8 cellular contexts compared by ENCODE assay signal in genomic region chr4:80266902-80267380, GRCh38. TPM values are rescaled to one million over a fixed set of nuclear protein-coding genes. Genes with fewer than 3 reads are reported as not detected.
DNase-seq lines count a peak whose midpoint lies in the region; ATAC-seq and TF ChIP-seq lines count a peak whose summit lies in the region.

No MANE protein-coding gene starts in this region.

- peak; percentile 38 to 41 for ATAC-seq in activated T-cell treated with anti-CD3 and anti-CD28 coated beads, Interleukin-2, amount 50 U/mL, for 4 hours
- ATAC-seq in HG03095 (IDR thresholded peaks at IDR 0.05; ENCODE audit: unreplicated experiment), result no peak

- H3K27me3 Mint-ChIP-seq in activated T-cell treated with anti-CD3 and anti-CD28 coated beads, Interleukin-2, amount 50 U/mL, for 4 hours (ENCODE audit: low read depth), result peaks cover 89% of the 10 kb centered on the region
- H3K27me3 Mint-ChIP-seq in endothelial cell (ENCODE audit: unreplicated experiment) (peaks cover 43% of the 10 kb centered on the region), nephron progenitor cell (ENCODE audit: low read depth, poor library complexity) (peaks cover 100% of the 10 kb centered on the region)

- H3K27ac Mint-ChIP-seq in endothelial cell (ENCODE audit: unreplicated experiment), result no peak overlapping the region
- H3K27ac Mint-ChIP-seq in nephron progenitor cell, result no peak overlapping the region

- TF ChIP-seq CTCF in endothelial cell (IDR thresholded peaks at IDR 0.05; ENCODE audit: unreplicated experiment), result no peak
- TF ChIP-seq CTCF in nephron progenitor cell (IDR thresholded peaks at IDR 0.05), result no peak

- H3K4me1 Mint-ChIP-seq in activated T-cell treated with anti-CD3 and anti-CD28 coated beads, Interleukin-2, amount 50 U/mL, for 4 hours (ENCODE audit: low read depth), result peaks cover 25% of the 10 kb centered on the region
- peaks cover 36% of the 10 kb centered on the region for H3K4me1 Mint-ChIP-seq in endothelial cell (ENCODE audit: unreplicated experiment)
- H3K4me1 Mint-ChIP-seq in nephron progenitor cell, result peaks cover 46% of the 10 kb centered on the region

- peak overlapping the region; percentile 58 for H3K4me3 Mint-ChIP-seq in activated T-cell treated with anti-CD3 and anti-CD28 coated beads, Interleukin-2, amount 50 U/mL, for 4 hours
- H3K4me3 Mint-ChIP-seq in endothelial cell (ENCODE audit: unreplicated experiment) (peak overlapping the region; percentile 90), nephron progenitor cell (peak overlapping the region; percentile 88)

- H3K9me3 Mint-ChIP-seq in activated T-cell treated with anti-CD3 and anti-CD28 coated beads, Interleukin-2, amount 50 U/mL, for 4 hours, result no peaks in the 10 kb centered on the region
- H3K9me3 Mint-ChIP-seq in endothelial cell (ENCODE audit: unreplicated experiment) (no peaks in the 10 kb centered on the region), nephron progenitor cell (no peaks in the 10 kb centered on the region)

- no peaks in the 10 kb centered on the region for H3K36me3 Mint-ChIP-seq in activated T-cell treated with anti-CD3 and anti-CD28 coated beads, Interleukin-2, amount 50 U/mL, for 4 hours (ENCODE audit: insufficient read depth)
- H3K36me3 Mint-ChIP-seq in endothelial cell (ENCODE audit: low read depth, unreplicated experiment) (peaks cover 3% of the 10 kb centered on the region), nephron progenitor cell (ENCODE audit: low read depth) (no peaks in the 10 kb centered on the region)

- DNase-seq in activated T-cell treated with anti-CD3 and anti-CD28 coated beads, Interleukin-2, amount 50 U/mL, for 4 hours, result no peak
- DNase-seq in activated T-cell treated with anti-CD3 and anti-CD28 coated beads for 4 hours (no peak), RPMI7951 (ENCODE audit: low read depth) (peak; percentile 72), endothelial cell (ENCODE audit: low spot score) (peak; percentile 31), nephron progenitor cell (peak; percentile 48), DMS114 treated with DMSO at 0.1 percent for 48 hours (lab: John Stamatoyannopoulos, UW; ENCODE audit: unreplicated experiment) (no peak), medulla oblongata (ENCODE audit: extremely low spot score) (no peak)

RNA-seq across cellular contexts. Expression of gene FGF5, which starts 0.5 kb away (rescaled TPM):
- not detected for total RNA-seq in activated T-cell treated with anti-CD3 and anti-CD28 coated beads, Interleukin-2, amount 50 U/mL, for 4 hours
- total RNA-seq in RPMI7951 (2014; rRNA removed; shearing (Covaris generic)), result 3.1 and 5.4 TPM in 2 replicates
- not detected for total RNA-seq in endothelial cell (ENCODE audit: unreplicated experiment)

Comparison
In these comparisons a context has a peak if more than half of its experiments do, and no peak if none do; other contexts are left out.
1. DNase-seq: peak in RPMI7951 (single experiment), endothelial cell (single experiment) and nephron progenitor cell (single experiment); none in activated T-cell treated with anti-CD3 and anti-CD28 coated beads, Interleukin-2, amount 50 U/mL, for 4 hours (single experiment), activated T-cell treated with anti-CD3 and anti-CD28 coated beads for 4 hours (single experiment), DMS114 treated with DMSO at 0.1 percent for 48 hours (single experiment) and medulla oblongata (single experiment).
2. Peak in every context shown above with its lines, with median percentiles within 50 percentile points of each other: H3K4me3 Mint-ChIP-seq.